23 cellular contexts compared by ENCODE assay signal in the genomic region with DNA sequence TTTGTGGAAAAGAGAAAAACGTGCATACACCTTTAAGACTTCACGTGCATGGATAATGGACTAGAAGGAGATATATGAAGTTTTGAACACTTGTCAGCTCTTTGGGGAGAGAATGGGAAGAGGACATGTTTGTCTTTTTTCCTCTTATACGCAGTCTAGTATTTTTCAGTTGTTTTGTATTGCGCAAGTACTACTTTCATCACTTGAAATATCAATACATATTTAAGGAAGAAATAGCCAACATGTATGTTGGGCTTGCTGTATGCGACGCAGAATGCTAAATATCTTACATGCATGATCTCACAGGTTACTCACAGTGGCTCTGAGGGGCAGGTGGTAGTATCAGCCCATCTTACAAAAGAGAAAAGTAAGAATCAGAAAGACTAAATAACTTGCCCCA.
DNase-seq lines count a peak whose midpoint lies in the region; ATAC-seq, FAIRE-seq and TF ChIP-seq lines count a peak whose summit lies in the region.
"Had no signal": no experiment of that assay in that cellular context is flagged by ENCODE, and none has a peak within 500 bp of the region (broad histone marks: within the 10 kb centered on the region; RNA-seq: fewer than 3 reads in every experiment).

No MANE protein-coding gene starts in this region.

- H3K36me3 Mint-ChIP-seq in activated naive CD4-positive, alpha-beta T cell treated with anti-CD3 and anti-CD28 coated beads for 36 hours (ENCODE audit: low read depth) = peaks cover 2% of the 10 kb centered on the region
- H3K36me3 Mint-ChIP-seq in activated naive CD8-positive, alpha-beta T cell treated with anti-CD3 and anti-CD28 coated beads for 36 hours = no peaks in the 10 kb centered on the region
- H3K36me3 Mint-ChIP-seq in activated CD8-positive, alpha-beta memory T cell treated with anti-CD3 and anti-CD28 coated beads, Interleukin-2, amount 10 ng/mL, durations not matched to agents 7 days and 5 days = no peaks in the 10 kb centered on the region
- H3K36me3 Mint-ChIP-seq: CD4-positive, CD25-positive, alpha-beta regulatory T cell; natural killer cell had no signal

- no peaks in the 10 kb centered on the region for H3K9me2 ChIP-seq in OCI-LY7 (ENCODE audit: insufficient read depth, low read length)

- H3K9me3 ChIP-seq in OCI-LY7 (ENCODE audit: low read length) (no peaks in the 10 kb centered on the region; the same call in 1 of the 2 replicates), HepG2 (ENCODE audit: low read length) (no peaks in the 10 kb centered on the region), subcutaneous abdominal adipose tissue (ENCODE audit: control insufficient read depth in 5 of 5, low read length in 5 of 5) (no peaks in the 10 kb centered on the region)
- H3K9me3 ChIP-seq: ovary, SJSA1 had no signal

- H3K27ac ChIP-seq in OCI-LY7 (ENCODE audit: low read depth, low read length, poor library complexity, severe bottlenecking) (no peak overlapping the region), HepG2 (ENCODE audit: extremely low read length, insufficient read depth, low read length) (no peak overlapping the region), subcutaneous abdominal adipose tissue (ENCODE audit: low read depth, low read length) (peak overlapping the region; percentile 88)
- H3K27ac ChIP-seq: ovary, SJSA1 had no signal

- H2AFZ ChIP-seq in OCI-LY7 (ENCODE audit: low read length) = no peak overlapping the region
- no peak overlapping the region for H2AFZ ChIP-seq in HepG2 (ENCODE audit: low read length)

- H3K27me3 ChIP-seq in HepG2 (ENCODE audit: control insufficient read depth in 1 of 2, insufficient read depth in 2 of 2, low read length in 2 of 2) (no peaks in the 10 kb centered on the region; a peak in 1 of 5 replicates), subcutaneous abdominal adipose tissue (ENCODE audit: control insufficient read depth in 5 of 5, insufficient read depth in 4 of 5, low read length in 5 of 5) (no peaks in the 10 kb centered on the region)
- H3K27me3 ChIP-seq: heart right ventricle, ovary, SJSA1 had no signal

- 77% methylated on average over 6 of the region's 6 CpGs for WGBS in HepG2 (ENCODE audit: low lambda C conversion rate)

- FAIRE-seq in HepG2 (lab: Jason Lieb, UNC) = no peak
- FAIRE-seq: RCC 7860, urothelium cell line had no signal

- no peak for TF ChIP-seq RAD21 in HepG2 (CRISPR knock-in tag; IDR thresholded peaks at IDR 0.05)

- H4K20me1 ChIP-seq in OCI-LY7 (ENCODE audit: insufficient read depth, low read length) = no peaks in the 10 kb centered on the region
- H4K20me1 ChIP-seq in HepG2 (ENCODE audit: insufficient read depth, low read length) = no peaks in the 10 kb centered on the region

- H3K4me3 ChIP-seq in OCI-LY7 (ENCODE audit: low read depth, low read length, poor library complexity, severe bottlenecking) (no peak overlapping the region), HepG2 (replicated peaks in 1 of 3; ENCODE audit: insufficient read depth in 1 of 3, low read depth in 2 of 3, low read length in 3 of 3) (no peak overlapping the region), subcutaneous abdominal adipose tissue (ENCODE audit: low read depth in 1 of 5, low read length in 5 of 5) (no peak overlapping the region)
- H3K4me3 ChIP-seq: heart right ventricle, ovary, SJSA1 had no signal

- H3K4me1 ChIP-seq in OCI-LY7 (ENCODE audit: insufficient read depth, low read length, poor library complexity, severe bottlenecking) (peaks cover 75% of the 10 kb centered on the region), HepG2 (ENCODE audit: insufficient read depth, low read length) (peaks cover 19% of the 10 kb centered on the region), subcutaneous abdominal adipose tissue (ENCODE audit: control insufficient read depth in 5 of 5, insufficient read depth in 5 of 5, low read length in 5 of 5) (peaks cover 5 to 43% (median 34%) of the 10 kb centered on the region in 5 donors)

- no peak overlapping the region for H3K4me3 Mint-ChIP-seq in activated naive CD4-positive, alpha-beta T cell treated with anti-CD3 and anti-CD28 coated beads for 36 hours
- H3K4me3 Mint-ChIP-seq in activated naive CD8-positive, alpha-beta T cell treated with anti-CD3 and anti-CD28 coated beads for 36 hours = no peak overlapping the region
- no peak overlapping the region for H3K4me3 Mint-ChIP-seq in activated CD8-positive, alpha-beta memory T cell treated with anti-CD3 and anti-CD28 coated beads, Interleukin-2, amount 10 ng/mL, durations not matched to agents 7 days and 5 days
- H3K4me3 Mint-ChIP-seq: CD4-positive, CD25-positive, alpha-beta regulatory T cell; natural killer cell; T-helper 1 cell treated with Interleukin-12 subunit alpha and Interleukin-12 subunit beta and Interleukin-4 antibody, amounts not matched to agents 30 μg/mL and 1 μg/mL, for 36 hours had no signal

- intact Hi-C loops in activated naive CD4-positive, alpha-beta T cell treated with anti-CD3 and anti-CD28 coated beads for 36 hours (cut with micrococcal nuclease) = loop anchor here (10.0 kb wide), 1 partner anchor 421 kb away; no protein-coding TSS in a partner anchor
- intact Hi-C loops in OCI-LY7 (cut with micrococcal nuclease; ENCODE audit: unreplicated experiment) = loop anchor here (5.0 kb wide), 1 partner anchor 478 kb away; no protein-coding TSS in a partner anchor
- intact Hi-C loops in HepG2 (cut with micrococcal nuclease; ENCODE audit: unreplicated experiment) = no loop called here

- ATAC-seq in HepG2 = no peak
- no peak for ATAC-seq in HG03196 (IDR thresholded peaks at IDR 0.05; ENCODE audit: unreplicated experiment)
- no peak for ATAC-seq in activated CD8-positive, alpha-beta memory T cell treated with anti-CD3 and anti-CD28 coated beads, Interleukin-2, amount 10 ng/mL, durations not matched to agents 7 days and 5 days
- ATAC-seq: activated naive CD4-positive, alpha-beta T cell treated with anti-CD3 and anti-CD28 coated beads, Interleukin-2, amount 50 U/mL, for 72 hours; left colon; natural killer cell had no signal

- H3K79me2 ChIP-seq in OCI-LY7 (ENCODE audit: insufficient read depth, low read depth, low read length) (no peaks in the 10 kb centered on the region), HepG2 (ENCODE audit: insufficient read depth, low read length) (no peaks in the 10 kb centered on the region)

- H3K4me2 ChIP-seq in OCI-LY7 (ENCODE audit: low read length) (peak overlapping the region; percentile 90; the same call in 1 of the 2 replicates), HepG2 (ENCODE audit: low read depth, low read length) (no peak overlapping the region)

- TF ChIP-seq POLR2A in HepG2 (IDR thresholded peaks at IDR 0.05; ENCODE audit: insufficient read depth in 1 of 2, low read depth in 2 of 2, low read length in 2 of 2) = no peak

- no peaks in the 10 kb centered on the region for H3K27me3 Mint-ChIP-seq in activated naive CD4-positive, alpha-beta T cell treated with anti-CD3 and anti-CD28 coated beads for 36 hours (ENCODE audit: low read depth)
- no peaks in the 10 kb centered on the region for H3K27me3 Mint-ChIP-seq in activated naive CD8-positive, alpha-beta T cell treated with anti-CD3 and anti-CD28 coated beads for 36 hours
- peaks cover 23% of the 10 kb centered on the region for H3K27me3 Mint-ChIP-seq in activated CD8-positive, alpha-beta memory T cell treated with anti-CD3 and anti-CD28 coated beads, Interleukin-2, amount 10 ng/mL, durations not matched to agents 7 days and 5 days

- H3K36me3 ChIP-seq in OCI-LY7 (ENCODE audit: insufficient read depth, low read length) (no peaks in the 10 kb centered on the region; the same call in 1 of the 2 replicates), HepG2 (replicated peaks in 1 of 2; ENCODE audit: control insufficient read depth in 1 of 2, insufficient read depth in 2 of 2, low read length in 2 of 2) (no peaks in the 10 kb centered on the region), subcutaneous abdominal adipose tissue (ENCODE audit: control insufficient read depth in 5 of 5, insufficient read depth in 5 of 5, low read length in 5 of 5) (no peaks in the 10 kb centered on the region)
- H3K36me3 ChIP-seq: heart right ventricle, ovary, SJSA1 had no signal

- CTCF ChIA-PET in activated naive CD4-positive, alpha-beta T cell treated with anti-CD3 and anti-CD28 coated beads for 36 hours (lab: Charles Lee) = interaction anchor here (0.7 kb wide), 1 partner anchor 200 kb away, joined by 3 read pairs; no protein-coding TSS in a partner anchor
- CTCF ChIA-PET in OCI-LY7 (lab: Charles Lee; ENCODE audit: unreplicated experiment) (no interaction called here), HepG2 (lab: Yijun Ruan, JAX; ENCODE audit: low intra/inter-chr PET ratio, low total read pairs) (no interaction called here)
- CTCF ChIA-PET in activated CD8-positive, alpha-beta memory T cell treated with anti-CD3 and anti-CD28 coated beads, Interleukin-2, amount 10 ng/mL, durations not matched to agents 7 days and 5 days (lab: Charles Lee) = no interaction called here

- BruUV-seq in OCI-LY7 (replicated peaks; lab: Mats Ljungman, UMichigan) (no TSS peak), HepG2 (replicated peaks; lab: Mats Ljungman, UMichigan) (no TSS peak)

- in situ Hi-C loops in HepG2 (cut with HindIII; ENCODE audit: extremely low pct_ligation_motif_present, low pct_unique_long_range_greater_than_20kb) = no loop called here

- H3K9me3 Mint-ChIP-seq in activated naive CD4-positive, alpha-beta T cell treated with anti-CD3 and anti-CD28 coated beads for 36 hours = peaks cover 4% of the 10 kb centered on the region
- H3K9me3 Mint-ChIP-seq in activated naive CD8-positive, alpha-beta T cell treated with anti-CD3 and anti-CD28 coated beads for 36 hours = no peaks in the 10 kb centered on the region
- no peaks in the 10 kb centered on the region for H3K9me3 Mint-ChIP-seq in activated CD8-positive, alpha-beta memory T cell treated with anti-CD3 and anti-CD28 coated beads, Interleukin-2, amount 10 ng/mL, durations not matched to agents 7 days and 5 days (ENCODE audit: low read depth)
- H3K9me3 Mint-ChIP-seq: natural killer cell; T-helper 1 cell treated with Interleukin-12 subunit alpha and Interleukin-12 subunit beta and Interleukin-4 antibody, amounts not matched to agents 30 μg/mL and 1 μg/mL, for 36 hours had no signal

- TF ChIP-seq EP300 in HepG2 (IDR thresholded peaks at IDR 0.05; ENCODE audit: low read depth in 2 of 2, low read length in 2 of 2) = no peak
- no peak for TF ChIP-seq EP300 in HepG2 (CRISPR knock-in tag; IDR thresholded peaks at IDR 0.05; ENCODE audit: borderline replicate concordance)

- no peak for DNase-seq in activated naive CD4-positive, alpha-beta T cell treated with anti-CD3 and anti-CD28 coated beads for 36 hours
- DNase-seq in activated naive CD4-positive, alpha-beta T cell (lab: John Stamatoyannopoulos, UW) = no peak
- DNase-seq in OCI-LY7 (ENCODE audit: low spot score) (no peak), HepG2 (ENCODE audit: low spot score) (no peak)
- no peak for DNase-seq in activated naive CD8-positive, alpha-beta T cell treated with anti-CD3 and anti-CD28 coated beads for 36 hours
- no peak for DNase-seq in activated CD8-positive, alpha-beta memory T cell treated with anti-CD3 and anti-CD28 coated beads, Interleukin-2, amount 10 ng/mL, durations not matched to agents 7 days and 5 days
- DNase-seq: activated CD4-positive, alpha-beta T cell treated with anti-CD3 and anti-CD28 coated beads for 48 hours; CD4-positive, CD25-positive, alpha-beta regulatory T cell; cerebellar nuclear complex; GF-D8; heart right ventricle; left colon; natural killer cell; NCI-H1436 treated with DMSO at 0.1 percent for 48 hours; NCI-H748 treated with DMSO at 0.1 percent for 48 hours; ovary had no signal

- peaks cover 47% of the 10 kb centered on the region for H3K4me1 Mint-ChIP-seq in activated naive CD4-positive, alpha-beta T cell treated with anti-CD3 and anti-CD28 coated beads for 36 hours (ENCODE audit: low read depth)
- peaks cover 40% of the 10 kb centered on the region for H3K4me1 Mint-ChIP-seq in activated naive CD8-positive, alpha-beta T cell treated with anti-CD3 and anti-CD28 coated beads for 36 hours
- peaks cover 35% of the 10 kb centered on the region for H3K4me1 Mint-ChIP-seq in activated CD8-positive, alpha-beta memory T cell treated with anti-CD3 and anti-CD28 coated beads, Interleukin-2, amount 10 ng/mL, durations not matched to agents 7 days and 5 days

- POLR2A ChIA-PET in OCI-LY7 (lab: Charles Lee) = interaction anchor here (1.1 to 1.5 kb wide), 2 partner anchors 17 to 21 kb away, joined by 3 to 4 read pairs; no protein-coding TSS in a partner anchor
- POLR2A ChIA-PET in HepG2 (lab: Yijun Ruan, JAX) = no interaction called here

- TF ChIP-seq CTCF in OCI-LY7 (conservative IDR thresholded peaks at IDR 0.05; ENCODE audit: low read length) = no peak
- no peak for TF ChIP-seq CTCF in HepG2 (CRISPR knock-in tag; IDR thresholded peaks at IDR 0.05)

- H3K9ac ChIP-seq in HepG2 (ENCODE audit: insufficient read depth, low read depth, low read length) = no peak overlapping the region
- peak overlapping the region in 2 of 5 donors; percentile 57 to 63 for H3K9ac ChIP-seq in subcutaneous abdominal adipose tissue (ENCODE audit: low read length in 5 of 5)

- peak overlapping the region; percentile 10 for H3K27ac Mint-ChIP-seq in activated naive CD4-positive, alpha-beta T cell treated with anti-CD3 and anti-CD28 coated beads for 36 hours
- no peak overlapping the region for H3K27ac Mint-ChIP-seq in activated naive CD8-positive, alpha-beta T cell treated with anti-CD3 and anti-CD28 coated beads for 36 hours
- H3K27ac Mint-ChIP-seq in activated CD8-positive, alpha-beta memory T cell treated with anti-CD3 and anti-CD28 coated beads, Interleukin-2, amount 10 ng/mL, durations not matched to agents 7 days and 5 days = no peak overlapping the region
- H3K27ac Mint-ChIP-seq: activated naive CD4-positive, alpha-beta T cell treated with anti-CD3 and anti-CD28 coated beads, Interleukin-2, amount 50 U/mL, for 72 hours; CD4-positive, CD25-positive, alpha-beta regulatory T cell; natural killer cell; T-helper 1 cell treated with Interleukin-12 subunit alpha and Interleukin-12 subunit beta and Interleukin-4 antibody, amounts not matched to agents 30 μg/mL and 1 μg/mL, for 36 hours had no signal
